In genomic region chrX:76796311-76796710, GRCh38 we compare ENCODE assay signal across 20 cellular contexts.
"Had no signal": no experiment of that assay in that cellular context is flagged by ENCODE, and none has a peak within 500 bp of the region (broad histone marks: within the 10 kb centered on the region; RNA-seq: fewer than 3 reads in every experiment).

No MANE protein-coding gene starts in this region.

- H3K4me3 ChIP-seq: pancreas, psoas muscle, right atrium auricular region, thyroid gland, upper lobe of right lung had no signal

- H3K27ac ChIP-seq: pancreas, psoas muscle, right atrium auricular region, thyroid gland, upper lobe of right lung had no signal

- H3K36me3 ChIP-seq: pancreas, right atrium auricular region, thyroid gland, upper lobe of right lung had no signal

- H3K4me1 ChIP-seq: pancreas, psoas muscle, right atrium auricular region, thyroid gland, upper lobe of right lung had no signal

- DNase-seq: activated CD4-positive, alpha-beta memory T cell treated with anti-CD3 and anti-CD28 coated beads, Interleukin-2, amount 10 ng/mL, durations not matched to agents 7 days and 5 days; activated CD4-positive, alpha-beta T cell treated with anti-CD3 and anti-CD28 coated beads for 48 hours; activated CD4-positive, CD25-positive, alpha-beta regulatory T cell; activated effector memory CD4-positive, alpha-beta T cell treated with Interleukin-2 at 50 U/mL for 16 hours; activated naive CD4-positive, alpha-beta T cell treated with anti-CD3 and anti-CD28 coated beads, Interleukin-2, amount 10 ng/mL, durations not matched to agents 7 days and 5 days; activated T-cell treated with anti-CD3 and anti-CD28 coated beads, Interleukin-2, amount 50 U/mL, for 72 hours; amygdala; dermis blood vessel endothelial cell; effector memory CD4-positive, alpha-beta T cell; foreskin melanocyte; hippocampal formation; left ventricle myocardium superior; pancreas; psoas muscle; stimulated activated CD4-positive, alpha-beta T cell treated with anti-CD3 and anti-CD28 coated beads, Interleukin-4, amount 100 ng/mL, for 24 hours; stimulated activated naive CD4-positive, alpha-beta T cell treated with Interleukin-2 at 50 U/mL for 16 hours; T-helper 9 cell; thyroid gland; upper lobe of right lung had no signal

- H3K27me3 ChIP-seq: right atrium auricular region, thyroid gland, upper lobe of right lung had no signal

- H3K9me3 ChIP-seq: pancreas, psoas muscle, right atrium auricular region, thyroid gland, upper lobe of right lung had no signal
